In genomic region chr22:35542972-35543516, GRCh38 we compare ENCODE assay signal across 1 cellular context.
TF ChIP-seq lines count a peak whose summit lies in the region.

No MANE protein-coding gene starts in this region.

TF ChIP-seq in GM23338, 12 proteins besides CTCF, POLR2A, EP300 and RAD21 (continued from another document):
- no peak for TF ChIP-seq ZNF462 (CRISPR knock-in tag; IDR thresholded peaks at IDR 0.05)
